26 cellular contexts compared by ENCODE assay signal in the genomic region with DNA sequence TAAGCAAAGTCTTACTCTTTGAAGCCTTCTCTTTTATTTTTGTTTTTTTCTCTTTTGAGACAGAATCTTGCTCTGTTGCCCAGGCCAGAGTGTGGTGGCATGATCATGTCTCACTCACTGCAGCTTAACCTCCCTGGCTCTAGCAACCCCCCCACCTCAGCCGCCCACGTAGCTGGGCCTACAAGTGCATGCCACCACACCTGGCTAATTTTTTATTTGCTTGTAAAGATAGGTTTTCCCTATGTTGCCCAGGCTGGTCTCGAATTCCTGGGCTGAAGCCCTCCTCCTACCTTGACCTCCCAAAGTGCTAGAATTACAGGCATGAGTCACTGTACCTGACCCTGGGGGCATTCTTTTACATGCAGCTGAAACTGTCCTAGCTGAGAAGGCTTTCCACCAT.
A peak's percentile ranks its signal among the peaks of the same experiment; 100 is the strongest.
DNase-seq lines count a peak whose midpoint lies in the region; ATAC-seq, FAIRE-seq and TF ChIP-seq lines count a peak whose summit lies in the region.
"Had no signal": no experiment of that assay in that cellular context is flagged by ENCODE, and none has a peak within 500 bp of the region (broad histone marks: within the 10 kb centered on the region; RNA-seq: fewer than 3 reads in every experiment).

No MANE protein-coding gene starts in this region.

- H3K27ac Mint-ChIP-seq in MCF 10A (ENCODE audit: low read depth, unreplicated experiment): no peak overlapping the region
- H3K27ac Mint-ChIP-seq in IgD-negative memory B cell: peak overlapping the region in 2 of 3 donors; percentile 57 to 89
- no peak overlapping the region for H3K27ac Mint-ChIP-seq in mesothelial cell of epicardium
- H3K27ac Mint-ChIP-seq: CD4-positive, alpha-beta T cell had no signal

- TF ChIP-seq EP300 in K562 (IDR thresholded peaks at IDR 0.05; ENCODE audit: low read length): no peak

- no peaks in the 10 kb centered on the region for H3K9me3 ChIP-seq in mammary epithelial cell (replicated peaks; ENCODE audit: insufficient read depth, low read length)
- no peaks in the 10 kb centered on the region for H3K9me3 ChIP-seq in K562 (replicated peaks; ENCODE audit: control insufficient read depth, insufficient read depth, low read depth, low read length)
- H3K9me3 ChIP-seq: BE2C had no signal

- intact Hi-C loops in MCF 10A (cut with micrococcal nuclease): no loop called here
- intact Hi-C loops in mammary epithelial cell (cut with micrococcal nuclease): no loop called here
- intact Hi-C loops in K562 (cut with micrococcal nuclease): no loop called here
- intact Hi-C loops in posterior cingulate gyrus (cut with DNase I): no loop called here

- H3K9ac ChIP-seq in mammary epithelial cell (ENCODE audit: insufficient read depth, low read length) (no peak overlapping the region), K562 (ENCODE audit: insufficient read depth in 1 of 2, low read depth in 2 of 2, low read length in 2 of 2) (no peak overlapping the region), mesendoderm (ENCODE audit: low read length) (no peak overlapping the region)
- H3K9ac ChIP-seq: BLaER1 treated with 17β-estradiol and CSF1 and Interleukin-3, amounts not matched to agents 10 nM and 100 nM; GM23248 had no signal

- H3K4me1 Mint-ChIP-seq in MCF 10A (ENCODE audit: insufficient read depth, unreplicated experiment) (peaks cover 5% of the 10 kb centered on the region), IgD-negative memory B cell (peaks cover 31 to 54% (median 43%) of the 10 kb centered on the region in 3 donors), mesothelial cell of epicardium (no peaks in the 10 kb centered on the region)
- H3K4me1 Mint-ChIP-seq: CD14-positive monocyte had no signal

- no peak for TF ChIP-seq RAD21 in K562 (CRISPR knock-in tag; conservative IDR thresholded peaks at IDR 0.05 in 1 of 2, IDR thresholded peaks at IDR 0.05 in 1 of 2)

- in situ Hi-C loops in mammary epithelial cell (cut with MboI; ENCODE audit: low sequenced_read_pairs in 2 of 2) (no loop called here), K562 (cut with MboI) (no loop called here)

- H3K27me3 Mint-ChIP-seq in MCF 10A (ENCODE audit: insufficient read depth, unreplicated experiment) (no peaks in the 10 kb centered on the region), IgD-negative memory B cell (no peaks in the 10 kb centered on the region), mesothelial cell of epicardium (ENCODE audit: low read depth) (peaks cover 15% of the 10 kb centered on the region)
- H3K27me3 Mint-ChIP-seq: CD4-positive, alpha-beta T cell; CD8-positive, alpha-beta memory T cell had no signal

- no peaks in the 10 kb centered on the region for H3K9me1 ChIP-seq in K562 (ENCODE audit: control insufficient read depth, insufficient read depth, low read length)

- POLR2A ChIA-PET in MCF 10A (lab: Yijun Ruan, JAX) (no interaction called here), K562 (lab: Yijun Ruan, JAX) (interaction anchor here (1.1 kb wide), 1 partner anchor 16 kb away, joined by 4 read pairs; no protein-coding TSS in a partner anchor)

- no peak overlapping the region for H3K4ac ChIP-seq in mesendoderm (ENCODE audit: low read depth, low read length)

- TF ChIP-seq POLR2A in K562 (conservative IDR thresholded peaks at IDR 0.05): no peak

- no peaks in the 10 kb centered on the region for H3K79me1 ChIP-seq in mesendoderm (ENCODE audit: low read length)

- CTCF ChIA-PET in MCF 10A (lab: Yijun Ruan, JAX): interaction anchor here (0.6 kb wide), 1 partner anchor 81 kb away, joined by 3 read pairs; no protein-coding TSS in a partner anchor
- CTCF ChIA-PET in mammary epithelial cell (lab: Charles Lee; ENCODE audit: low non-redundant PET): interaction anchor here (0.7 kb wide), 1 partner anchor 394 kb away, joined by 3 read pairs; a partner anchor contains a TSS
- CTCF ChIA-PET in K562 (lab: Yijun Ruan, JAX; ENCODE audit: low intra/inter-chr PET ratio): no interaction called here

- no peak overlapping the region for H3K18ac ChIP-seq in mesendoderm (ENCODE audit: low read length)

- H2AFZ ChIP-seq in mammary epithelial cell (ENCODE audit: low read depth, low read length) (no peak overlapping the region), K562 (ENCODE audit: low read depth, low read length) (no peak overlapping the region)
- H2AFZ ChIP-seq: GM23248 had no signal

- no peak overlapping the region for H4K8ac ChIP-seq in mesendoderm (ENCODE audit: low read depth, low read length)

- H3K36me3 Mint-ChIP-seq in MCF 10A (ENCODE audit: insufficient read depth, unreplicated experiment) (no peaks in the 10 kb centered on the region), IgD-negative memory B cell (peaks cover 6% of the 10 kb centered on the region), mesothelial cell of epicardium (no peaks in the 10 kb centered on the region)

- no peak for FAIRE-seq in K562 (lab: Jason Lieb, UNC)
- FAIRE-seq: A204.1, D721Med, GM12878, GM19239, H1 had no signal

- H3K23ac ChIP-seq in mesendoderm (ENCODE audit: low read length): no peak overlapping the region

- H3K36me3 ChIP-seq in mammary epithelial cell (ENCODE audit: insufficient read depth, low read length) (no peaks in the 10 kb centered on the region), K562 (ENCODE audit: control insufficient read depth, insufficient read depth, low read length) (peaks cover 71% of the 10 kb centered on the region), mesendoderm (ENCODE audit: control insufficient read depth, insufficient read depth, low read length) (no peaks in the 10 kb centered on the region)
- H3K36me3 ChIP-seq: BE2C had no signal

- WGBS in mammary epithelial cell (ENCODE audit: low coverage, missing lambda C conversion rate): 47% methylated on average over 3 of the region's 3 CpGs
- 86% methylated on average over 3 of the region's 3 CpGs for WGBS in K562 (ENCODE audit: insufficient coverage, low coverage, missing lambda C conversion rate)
- WGBS in mesendoderm (ENCODE audit: extremely low coverage, insufficient coverage, low lambda C conversion rate): no CpG with 5 or more reads among the region's 3 CpGs

- H3K79me2 ChIP-seq in mammary epithelial cell (ENCODE audit: insufficient read depth, low read length): no peaks in the 10 kb centered on the region
- peaks cover 38% of the 10 kb centered on the region; the same call in 2 of the 3 replicates for H3K79me2 ChIP-seq in K562 (ENCODE audit: control insufficient read depth, insufficient read depth, low read length)
- H3K79me2 ChIP-seq in mesendoderm (ENCODE audit: control insufficient read depth, insufficient read depth, low read length): no peaks in the 10 kb centered on the region

- no peak overlapping the region for H2BK15ac ChIP-seq in mesendoderm (replicated peaks; ENCODE audit: low read depth)

- H3K4me3 ChIP-seq in mammary epithelial cell (replicated peaks in 1 of 3; ENCODE audit: insufficient read depth in 1 of 3, low read depth in 2 of 3, low read length in 3 of 3) (no peak overlapping the region), K562 (no peak overlapping the region), mesendoderm (ENCODE audit: low read length) (no peak overlapping the region)
- H3K4me3 ChIP-seq: BLaER1 treated with 17β-estradiol and CSF1 and Interleukin-3, amounts not matched to agents 10 nM and 100 nM; GM12878; GM23248 had no signal

- DNase-seq in MCF 10A (ENCODE audit: unreplicated experiment): peak; percentile 10
- no peak for DNase-seq in mammary epithelial cell
- DNase-seq in K562 (ENCODE audit: extremely low read depth in 1 of 4, low spot score in 3 of 4): no peak
- peak; percentile 21 for DNase-seq in mesendoderm
- DNase-seq in mesothelial cell of epicardium (ENCODE audit: low spot score in 2 of 2, unreplicated experiment in 2 of 2): no peak
- no peak for DNase-seq in posterior cingulate gyrus
- DNase-seq in mucosa of gallbladder (ENCODE audit: low spot score): no peak
- DNase-seq: BE2C; CD4-positive, alpha-beta T cell; CD8-positive, alpha-beta memory T cell; DMS 273 treated with DMSO at 0.1 percent for 48 hours; DMS79; EL; GDM1; GM23248; H7; HCEC 1CT had no signal

- H3K9me3 Mint-ChIP-seq in MCF 10A (ENCODE audit: unreplicated experiment): no peaks in the 10 kb centered on the region
- peaks cover 0 to 3% (median 0%) of the 10 kb centered on the region in 3 donors for H3K9me3 Mint-ChIP-seq in IgD-negative memory B cell
- H3K9me3 Mint-ChIP-seq in mesothelial cell of epicardium: no peaks in the 10 kb centered on the region
- H3K9me3 Mint-ChIP-seq: CD4-positive, alpha-beta T cell; CD8-positive, alpha-beta memory T cell had no signal

- no peak overlapping the region for H4K5ac ChIP-seq in mesendoderm (ENCODE audit: low read length)

- no peak overlapping the region for H3K56ac ChIP-seq in mesendoderm (ENCODE audit: low read length)

- dilution Hi-C loops in mammary epithelial cell (cut with HindIII; ENCODE audit: low sequenced_read_pairs): no loop called here

- BruUV-seq in MCF 10A (replicated peaks; lab: Mats Ljungman, UMichigan) (no TSS peak), mammary epithelial cell (replicated peaks; lab: Mats Ljungman, UMichigan) (no TSS peak), K562 (replicated peaks; lab: Mats Ljungman, UMichigan) (no TSS peak)

- no peak overlapping the region for H2BK120ac ChIP-seq in mesendoderm (ENCODE audit: low read depth, low read length)

- H3K27ac ChIP-seq in mammary epithelial cell (ENCODE audit: insufficient read depth, low read depth, low read length): no peak overlapping the region
- no peak overlapping the region for H3K27ac ChIP-seq in K562 (ENCODE audit: extremely low read depth, low read depth, low read length)
- no peak overlapping the region for H3K27ac ChIP-seq in mesendoderm (ENCODE audit: low read depth, low read length)
- H3K27ac ChIP-seq: 22Rv1; BLaER1 treated with 17β-estradiol and CSF1 and Interleukin-3, amounts not matched to agents 10 nM and 100 nM; GM23248 had no signal

- H3K4me1 ChIP-seq in mammary epithelial cell (ENCODE audit: insufficient read depth, low read length) (no peaks in the 10 kb centered on the region), K562 (replicated peaks in 1 of 2; ENCODE audit: control insufficient read depth in 2 of 2, insufficient read depth in 2 of 2, low read length in 2 of 2) (no peaks in the 10 kb centered on the region), mesendoderm (ENCODE audit: control insufficient read depth, low read depth, low read length) (no peaks in the 10 kb centered on the region)
- H3K4me1 ChIP-seq: BE2C had no signal

- H4K20me1 ChIP-seq in mammary epithelial cell (ENCODE audit: insufficient read depth, low read length) (no peaks in the 10 kb centered on the region), K562 (replicated peaks; ENCODE audit: control insufficient read depth, insufficient read depth, low read length) (no peaks in the 10 kb centered on the region)

- TF ChIP-seq CTCF in MCF 10A (IDR thresholded peaks at IDR 0.05; ENCODE audit: unreplicated experiment): no peak
- no peak for TF ChIP-seq CTCF in mammary epithelial cell (conservative IDR thresholded peaks at IDR 0.05 in 1 of 2, IDR thresholded peaks at IDR 0.05 in 1 of 2; ENCODE audit: extremely low read depth in 1 of 2, insufficient read depth in 1 of 2, low read depth in 1 of 2, low read length in 2 of 2)
- TF ChIP-seq CTCF in K562 (IDR thresholded peaks at IDR 0.05 in 2 of 3, conservative IDR thresholded peaks at IDR 0.05 in 1 of 3; ENCODE audit: insufficient read depth in 2 of 3, low read depth in 1 of 3, low read length in 3 of 3): no peak
- no peak for TF ChIP-seq CTCF in mesothelial cell of epicardium (IDR thresholded peaks at IDR 0.05; ENCODE audit: unreplicated experiment)

- no peak for ATAC-seq in K562
- ATAC-seq: GM12878 had no signal

- H3K4me2 ChIP-seq in mammary epithelial cell (ENCODE audit: insufficient read depth, low read depth, low read length) (no peak overlapping the region), K562 (ENCODE audit: insufficient read depth, low read length) (no peak overlapping the region), mesendoderm (ENCODE audit: low read length) (no peak overlapping the region)
- H3K4me2 ChIP-seq: BLaER1 treated with 17β-estradiol and CSF1 and Interleukin-3, amounts not matched to agents 10 nM and 100 nM had no signal

- H3K27me3 ChIP-seq in mammary epithelial cell (ENCODE audit: insufficient read depth, low read length) (no peaks in the 10 kb centered on the region), K562 (ENCODE audit: control insufficient read depth in 2 of 2, insufficient read depth in 2 of 2, low read length in 2 of 2) (no peaks in the 10 kb centered on the region), mesendoderm (ENCODE audit: insufficient read depth, low read length, poor library complexity) (no peaks in the 10 kb centered on the region)
- H3K27me3 ChIP-seq: BE2C; BLaER1 treated with 17β-estradiol and CSF1 and Interleukin-3, amounts not matched to agents 10 nM and 100 nM had no signal

- H2BK5ac ChIP-seq in mesendoderm (ENCODE audit: low read length): no peak overlapping the region

- no peak overlapping the region for H2AK5ac ChIP-seq in mesendoderm (ENCODE audit: low read length)

- H3K4me3 Mint-ChIP-seq in MCF 10A (ENCODE audit: unreplicated experiment) (no peak overlapping the region), IgD-negative memory B cell (peak overlapping the region in 1 of 4 donors; percentile 76), mesothelial cell of epicardium (no peak overlapping the region)
- H3K4me3 Mint-ChIP-seq: CD14-positive monocyte; CD4-positive, alpha-beta T cell; CD8-positive, alpha-beta memory T cell had no signal

Comparison
In these comparisons a context has a peak if more than half of its experiments do, and no peak if none do; other contexts are left out.
1. DNase-seq: peak in MCF 10A (single experiment) and mesendoderm (single experiment); none in mammary epithelial cell (single experiment), K562 (0 of 4), mesothelial cell of epicardium (0 of 2), posterior cingulate gyrus (0 of 10) and mucosa of gallbladder (single experiment).
2. H3K27ac Mint-ChIP-seq: peak in IgD-negative memory B cell (2 of 3); none in MCF 10A (single experiment) and mesothelial cell of epicardium (single experiment).